In genomic region chr15:60358935-60359672, GRCh38 we compare ENCODE assay signal across 9 cellular contexts. TPM values are rescaled to one million over a fixed set of nuclear protein-coding genes. Genes with fewer than 3 reads are reported as not detected.
DNase-seq lines count a peak whose midpoint lies in the region; ATAC-seq, FAIRE-seq and TF ChIP-seq lines count a peak whose summit lies in the region.
"Had no signal": no experiment of that assay in that cellular context is flagged by ENCODE, and none has a peak within 500 bp of the region (broad histone marks: within the 10 kb centered on the region; RNA-seq: fewer than 3 reads in every experiment).

No MANE protein-coding gene starts in this region.

- peak overlapping the region; percentile 19 for H3K9ac ChIP-seq in skeletal muscle satellite cell (ENCODE audit: low read depth, low read length)

- ATAC-seq in GM18907 (IDR thresholded peaks at IDR 0.05; ENCODE audit: unreplicated experiment), result no peak
- ATAC-seq: activated CD4-positive, alpha-beta T cell treated with anti-CD3 and anti-CD28 coated beads for 36 hours had no signal

- no peak for TF ChIP-seq CTCF in HFFc6 (IDR thresholded peaks at IDR 0.05)
- no peak for TF ChIP-seq CTCF in fibroblast of pulmonary artery (IDR thresholded peaks at IDR 0.05; ENCODE audit: low read length, missing control alignments)
- no peak for TF ChIP-seq CTCF in A673 (conservative IDR thresholded peaks at IDR 0.05; ENCODE audit: low read depth, low read length)

- POLR2A ChIA-PET in A673 (lab: Charles Lee; ENCODE audit: low non-redundant PET), result no interaction called here

- DNase-seq in HFFc6 (peak; percentile 76), NCI-H82 treated with DMSO at 0.1 percent for 48 hours (lab: John Stamatoyannopoulos, UW; ENCODE audit: unreplicated experiment) (peak; percentile 89), fibroblast of pulmonary artery (ENCODE audit: low read depth) (peak; percentile 73), RCC 7860 (ENCODE audit: low spot score) (no peak), A673 (ENCODE audit: low spot score) (no peak)
- DNase-seq in activated CD4-positive, alpha-beta T cell treated with anti-CD3 and anti-CD28 coated beads for 4 hours, result no peak

- H3K9me3 ChIP-seq in skeletal muscle satellite cell (replicated peaks; ENCODE audit: low read length) (no peaks in the 10 kb centered on the region), A673 (ENCODE audit: low read depth, low read length, poor library complexity, severe bottlenecking) (no peaks in the 10 kb centered on the region)

- no peak overlapping the region for H3K4me3 ChIP-seq in fibroblast of pulmonary artery (replicated peaks; ENCODE audit: low read depth, low read length)
- no peak overlapping the region for H3K4me3 ChIP-seq in skeletal muscle satellite cell (ENCODE audit: low read length)
- H3K4me3 ChIP-seq in A673 (ENCODE audit: low read depth, low read length, poor library complexity, severe bottlenecking), result no peak overlapping the region

- H3K4me3 Mint-ChIP-seq in HFFc6, result peak overlapping the region; percentile 76
- H3K4me3 Mint-ChIP-seq: activated CD4-positive, alpha-beta T cell treated with anti-CD3 and anti-CD28 coated beads for 36 hours had no signal

- H3K27me3 Mint-ChIP-seq in HFFc6 (ENCODE audit: insufficient read depth), result peaks cover 58% of the 10 kb centered on the region
- H3K27me3 Mint-ChIP-seq: activated CD4-positive, alpha-beta T cell treated with anti-CD3 and anti-CD28 coated beads for 36 hours had no signal

- H3K4me1 ChIP-seq in skeletal muscle satellite cell (ENCODE audit: control insufficient read depth, insufficient read depth, low read length), result peaks cover 87% of the 10 kb centered on the region
- peaks cover 16% of the 10 kb centered on the region for H3K4me1 ChIP-seq in A673 (ENCODE audit: insufficient read depth, low read length, poor library complexity, severe bottlenecking)

- peaks cover 98% of the 10 kb centered on the region for H3K36me3 ChIP-seq in skeletal muscle satellite cell (ENCODE audit: insufficient read depth, low read length)
- H3K36me3 ChIP-seq in A673 (ENCODE audit: insufficient read depth, low read length, poor library complexity, severe bottlenecking), result peaks cover 94% of the 10 kb centered on the region

- BruUV-seq in A673 (replicated peaks; lab: Mats Ljungman, UMichigan), result no TSS peak

- peak overlapping the region; percentile 15 for H3K4me2 ChIP-seq in skeletal muscle satellite cell (ENCODE audit: low read length)

- H3K27ac ChIP-seq in A673 (ENCODE audit: low read depth, low read length, poor library complexity, severe bottlenecking), result no peak overlapping the region

- peaks cover 91% of the 10 kb centered on the region for H3K36me3 Mint-ChIP-seq in HFFc6 (ENCODE audit: low read depth)

- H3K4me1 Mint-ChIP-seq in HFFc6 (ENCODE audit: low read depth), result peaks cover 99% of the 10 kb centered on the region

- CTCF ChIA-PET in A673 (lab: Charles Lee), result interaction anchor here (0.6 to 1.6 kb wide), 3 partner anchors 38 to 162 kb away, joined by 3 to 6 read pairs (median 4); partner anchors contain the start of gene ANXA2

- peak overlapping the region; percentile 94 for H3K27ac Mint-ChIP-seq in HFFc6
- H3K27ac Mint-ChIP-seq: activated CD4-positive, alpha-beta T cell treated with anti-CD3 and anti-CD28 coated beads for 36 hours had no signal

- no peaks in the 10 kb centered on the region for H3K27me3 ChIP-seq in skeletal muscle satellite cell (ENCODE audit: control insufficient read depth, insufficient read depth, low read length)
- no peaks in the 10 kb centered on the region for H3K27me3 ChIP-seq in A673 (replicated peaks; ENCODE audit: insufficient read depth, low read depth, low read length, poor library complexity)

- no peak for FAIRE-seq in RCC 7860 (lab: Jason Lieb, UNC)

- H3K9me3 Mint-ChIP-seq in HFFc6, result peaks cover 25% of the 10 kb centered on the region

- intact Hi-C loops in A673 (cut with micrococcal nuclease; ENCODE audit: unreplicated experiment), result loop anchor here (2.0 kb wide), 3 partner anchors 86 to 162 kb away; no protein-coding TSS in a partner anchor

RNA-seq across cellular contexts. Expression of gene ANXA2, which starts 38.7 kb away (rescaled TPM):
- 1,000 to 10,000 TPM; 4,445 to 5,074 (median 4,643) TPM for total RNA-seq in HFFc6 (2021; fragmentation: NEBNext Ultra II Directional; extraction: Animal tissue kit (Norgen Biotek cat#: 25700))
- total RNA-seq in skeletal muscle satellite cell (2012; rRNA removed), result 4,583 and 5,218 TPM in 2 replicates
- 880 and 1,038 TPM in 2 replicates for total RNA-seq in A673 (2021)

Comparison
In these comparisons a context has a peak if more than half of its experiments do, and no peak if none do; other contexts are left out.
1. DNase-seq: peak in HFFc6 (single experiment), NCI-H82 treated with DMSO at 0.1 percent for 48 hours (single experiment) and fibroblast of pulmonary artery (single experiment); none in activated CD4-positive, alpha-beta T cell treated with anti-CD3 and anti-CD28 coated beads for 4 hours (0 of 2), RCC 7860 (single experiment) and A673 (single experiment).